13 cellular contexts compared by ENCODE assay signal in genomic region chr7:611281-611810, GRCh38.
DNase-seq lines count a peak whose midpoint lies in the region; ATAC-seq and TF ChIP-seq lines count a peak whose summit lies in the region.
"Had no signal": no experiment of that assay in that cellular context is flagged by ENCODE, and none has a peak within 500 bp of the region (broad histone marks: within the 10 kb centered on the region; RNA-seq: fewer than 3 reads in every experiment).

No MANE protein-coding gene starts in this region.

- H3K36me3 ChIP-seq in heart left ventricle: no peaks in the 10 kb centered on the region
- no peaks in the 10 kb centered on the region for H3K36me3 ChIP-seq in uterus
- H3K36me3 ChIP-seq: right lobe of liver had no signal

- H3K9me3 ChIP-seq in heart left ventricle (no peaks in the 10 kb centered on the region), uterus (no peaks in the 10 kb centered on the region)
- H3K9me3 ChIP-seq: right lobe of liver had no signal

- H3K36me3 Mint-ChIP-seq in endothelial cell (ENCODE audit: low read depth, unreplicated experiment): peaks cover 10% of the 10 kb centered on the region
- no peaks in the 10 kb centered on the region for H3K36me3 Mint-ChIP-seq in nephron (ENCODE audit: low read depth)

- ATAC-seq in heart left ventricle (peak in 2 of 4 donors; percentile 3 to 24), left ventricle myocardium superior (no peak), HG03354 (IDR thresholded peaks at IDR 0.05; ENCODE audit: poor library complexity, severe bottlenecking, unreplicated experiment) (no peak)

- H3K27ac Mint-ChIP-seq in endothelial cell (ENCODE audit: unreplicated experiment) (no peak overlapping the region), nephron (peak overlapping the region; percentile 79 to 81 (median 80))

- no peak for TF ChIP-seq POLR2A in heart left ventricle (IDR thresholded peaks at IDR 0.05)
- no peak for TF ChIP-seq POLR2A in uterus (IDR thresholded peaks at IDR 0.05)

- H3K4me1 ChIP-seq in heart left ventricle: peaks cover 0 to 33% (median 20%) of the 10 kb centered on the region in 12 donors
- H3K4me1 ChIP-seq in uterus: peaks cover 0 to 12% of the 10 kb centered on the region in 2 donors
- H3K4me1 ChIP-seq: right lobe of liver had no signal

- no peaks in the 10 kb centered on the region for H3K27me3 ChIP-seq in heart left ventricle
- H3K27me3 ChIP-seq in uterus: no peaks in the 10 kb centered on the region
- H3K27me3 ChIP-seq: right lobe of liver had no signal

- H3K9me3 Mint-ChIP-seq in endothelial cell (ENCODE audit: unreplicated experiment) (peaks cover 4% of the 10 kb centered on the region), nephron (no peaks in the 10 kb centered on the region)

- intact Hi-C loops in heart left ventricle (cut with DNase I) (loop anchor here in 1 of 10 donors (5.0 kb wide), 1 partner anchor 56 kb away; no protein-coding TSS in a partner anchor), left ventricle myocardium superior (cut with micrococcal nuclease) (no loop called here), uterus (cut with DNase I; ENCODE audit: low total_unique reads) (no loop called here)

- no peak for TF ChIP-seq CTCF in heart left ventricle (IDR thresholded peaks at IDR 0.05)
- no peak for TF ChIP-seq CTCF in endothelial cell (IDR thresholded peaks at IDR 0.05; ENCODE audit: unreplicated experiment)
- TF ChIP-seq CTCF in nephron (IDR thresholded peaks at IDR 0.05; ENCODE audit: unreplicated experiment in 3 of 3): no peak
- no peak for TF ChIP-seq CTCF in uterus (IDR thresholded peaks at IDR 0.05)

- peak overlapping the region; percentile 14 for H3K4me3 Mint-ChIP-seq in endothelial cell (ENCODE audit: unreplicated experiment)
- no peak overlapping the region for H3K4me3 Mint-ChIP-seq in nephron

- DNase-seq in heart left ventricle: no peak
- no peak for DNase-seq in left ventricle myocardium superior
- no peak for DNase-seq in endothelial cell (ENCODE audit: low spot score)
- no peak for DNase-seq in uterus
- DNase-seq in HPDE6-E6E7 (ENCODE audit: extremely low spot score): no peak
- no peak for DNase-seq in NCI-H1105 treated with DMSO at 0.1 percent for 48 hours (lab: John Stamatoyannopoulos, UW)
- DNase-seq: activated CD4-positive, alpha-beta T cell treated with anti-CD3 and anti-CD28 coated beads for 4 hours; effector CD8-positive, alpha-beta T cell; midbrain; NCI-H2171 treated with DMSO at 0.1 percent for 48 hours had no signal

- peaks cover 29% of the 10 kb centered on the region for H3K4me1 Mint-ChIP-seq in endothelial cell (ENCODE audit: unreplicated experiment)
- H3K4me1 Mint-ChIP-seq in nephron: peaks cover 25% of the 10 kb centered on the region

- peak overlapping the region in 11 of 12 donors; percentile 24 to 78 (median 66) for H3K27ac ChIP-seq in heart left ventricle
- H3K27ac ChIP-seq in uterus: peak overlapping the region; percentile 73 to 81

- no peak overlapping the region for H3K4me3 ChIP-seq in heart left ventricle
- H3K4me3 ChIP-seq in uterus: no peak overlapping the region
- H3K4me3 ChIP-seq: right lobe of liver had no signal

- 58 to 74% (median 67%) methylated on average over 14 of the region's 14 CpGs for WGBS in heart left ventricle, 4 donors

- peaks cover 4% of the 10 kb centered on the region for H3K27me3 Mint-ChIP-seq in endothelial cell (ENCODE audit: unreplicated experiment)
- H3K27me3 Mint-ChIP-seq in nephron (ENCODE audit: low read depth): peaks cover 4% of the 10 kb centered on the region
